Comparison of ENCODE assay signal across 1 cellular context in genomic region chr4:61406677-61407076, GRCh38.
TF ChIP-seq lines count a peak whose summit lies in the region.

No MANE protein-coding gene starts in this region.

TF ChIP-seq in HEK293, 187 proteins besides CTCF, POLR2A, EP300 and RAD21 (continued from another document):
- TF ChIP-seq, protein P1, sequence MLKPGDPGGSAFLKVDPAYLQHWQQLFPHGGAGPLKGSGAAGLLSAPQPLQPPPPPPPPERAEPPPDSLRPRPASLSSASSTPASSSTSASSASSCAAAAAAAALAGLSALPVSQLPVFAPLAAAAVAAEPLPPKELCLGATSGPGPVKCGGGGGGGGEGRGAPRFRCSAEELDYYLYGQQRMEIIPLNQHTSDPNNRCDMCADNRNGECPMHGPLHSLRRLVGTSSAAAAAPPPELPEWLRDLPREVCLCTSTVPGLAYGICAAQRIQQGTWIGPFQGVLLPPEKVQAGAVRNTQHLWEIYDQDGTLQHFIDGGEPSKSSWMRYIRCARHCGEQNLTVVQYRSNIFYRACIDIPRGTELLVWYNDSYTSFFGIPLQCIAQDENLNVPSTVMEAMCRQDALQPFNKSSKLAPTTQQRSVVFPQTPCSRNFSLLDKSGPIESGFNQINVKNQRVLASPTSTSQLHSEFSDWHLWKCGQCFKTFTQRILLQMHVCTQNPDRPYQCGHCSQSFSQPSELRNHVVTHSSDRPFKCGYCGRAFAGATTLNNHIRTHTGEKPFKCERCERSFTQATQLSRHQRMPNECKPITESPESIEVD (tag by site-specific recombination; IDR thresholded peaks at IDR 0.05): peak; percentile 58; the same call in 1 of the 2 replicates
- TF ChIP-seq ZNF610 (tag by site-specific recombination; IDR thresholded peaks at IDR 0.05; ENCODE audit: borderline replicate concordance): no peak
- no peak for TF ChIP-seq ZNF624 (tag by site-specific recombination; IDR thresholded peaks at IDR 0.05)
- no peak for TF ChIP-seq ZNF274 (IDR thresholded peaks at IDR 0.05; ENCODE audit: low read length)
- no peak for TF ChIP-seq ZNF274 (tag by site-specific recombination; IDR thresholded peaks at IDR 0.05; ENCODE audit: borderline replicate concordance)
- TF ChIP-seq ZNF214 (tag by site-specific recombination; IDR thresholded peaks at IDR 0.05; ENCODE audit: borderline replicate concordance): no peak
- no peak for TF ChIP-seq ZNF148 (tag by site-specific recombination; IDR thresholded peaks at IDR 0.05; ENCODE audit: borderline replicate concordance)
- TF ChIP-seq ZNF302 (tag by site-specific recombination; IDR thresholded peaks at IDR 0.05; ENCODE audit: low read depth): no peak
- TF ChIP-seq MEIS1 (CRISPR knock-in tag; IDR thresholded peaks at IDR 0.05; ENCODE audit: borderline replicate concordance): peak; percentile 80; the same call in 1 of the 2 replicates
